Comparison of ENCODE assay signal across 1 cellular context in genomic region chr17:45342306-45342705, GRCh38.
TF ChIP-seq lines count a peak whose summit lies in the region.

No MANE protein-coding gene starts in this region.

TF ChIP-seq in HepG2, 621 proteins besides CTCF, POLR2A, EP300 and RAD21:
- TF ChIP-seq ARHGAP35 (CRISPR knock-in tag; IDR thresholded peaks at IDR 0.05; ENCODE audit: borderline replicate concordance) (no peak), BCLAF1 (IDR thresholded peaks at IDR 0.05) (no peak), KLF16 (CRISPR knock-in tag; IDR thresholded peaks at IDR 0.05) (no peak), EHMT2 (IDR thresholded peaks at IDR 0.05; ENCODE audit: borderline replicate concordance, low read depth, low read length) (no peak), PRDM10 (CRISPR knock-in tag; IDR thresholded peaks at IDR 0.05; ENCODE audit: low read depth) (no peak), ZNF782 (CRISPR knock-in tag; IDR thresholded peaks at IDR 0.05; ENCODE audit: borderline replicate concordance) (no peak), MED13 (CRISPR knock-in tag; IDR thresholded peaks at IDR 0.05) (no peak), ZNF350 (CRISPR knock-in tag; IDR thresholded peaks at IDR 0.05; ENCODE audit: borderline replicate concordance, low read depth) (no peak)
